8 cellular contexts compared by ENCODE assay signal in genomic region chr11:88016392-88017020, GRCh38.
DNase-seq lines count a peak whose midpoint lies in the region; ATAC-seq, FAIRE-seq and TF ChIP-seq lines count a peak whose summit lies in the region.

No MANE protein-coding gene starts in this region.

- H3K27ac ChIP-seq in pancreas = no peak overlapping the region
- no peak overlapping the region for H3K27ac ChIP-seq in uterus

- no peaks in the 10 kb centered on the region for H3K27me3 ChIP-seq in pancreas
- H3K27me3 ChIP-seq in uterus = no peaks in the 10 kb centered on the region

- peak; percentile 67 for FAIRE-seq in pancreas (lab: Jason Lieb, UNC)

- DNase-seq in Daoy (ENCODE audit: low read depth) (peak; percentile 52), OCI-M1 (lab: John Stamatoyannopoulos, UW) (peak; percentile 98), foreskin melanocyte (peak; percentile 75), pancreas (peak in 5 of 6 donors; percentile 13 to 82 (median 70)), uterus (peak; percentile 40 to 80)
- DNase-seq in Jurkat, Clone E6-1 (ENCODE audit: low read depth, low spot score) = peak; percentile 65
- peak; percentile 56 to 58 for DNase-seq in activated T-cell treated with anti-CD3 and anti-CD28 coated beads, Interleukin-2, amount 50 U/mL, for 48 hours

- TF ChIP-seq CTCF in pancreas (IDR thresholded peaks at IDR 0.05) = peak; percentile 55 to 80 (median 70)
- TF ChIP-seq CTCF in uterus (IDR thresholded peaks at IDR 0.05) = peak; percentile 63 to 81 (median 70)

- no peaks in the 10 kb centered on the region for H3K9me3 ChIP-seq in pancreas
- no peaks in the 10 kb centered on the region for H3K9me3 ChIP-seq in uterus

- WGBS in pancreas, 2 donors = 38 to 44% methylated on average over 2 of the region's 2 CpGs

- H3K4me1 ChIP-seq in pancreas = no peaks in the 10 kb centered on the region
- no peaks in the 10 kb centered on the region for H3K4me1 ChIP-seq in uterus

- H3K4me3 ChIP-seq in Jurkat, Clone E6-1 (ENCODE audit: low read length) = no peak overlapping the region
- H3K4me3 ChIP-seq in pancreas = no peak overlapping the region
- H3K4me3 ChIP-seq in uterus = no peak overlapping the region

- H3K36me3 ChIP-seq in pancreas (no peaks in the 10 kb centered on the region), uterus (no peaks in the 10 kb centered on the region)

- intact Hi-C loops in pancreas (cut with DNase I) (no loop called here), uterus (cut with DNase I; ENCODE audit: low total_unique reads) (no loop called here)

- ATAC-seq in GM21717 (IDR thresholded peaks at IDR 0.05; ENCODE audit: unreplicated experiment) (peak; percentile 81), pancreas (peak; percentile 94 to 99 (median 98))

- no peak for TF ChIP-seq POLR2A in uterus (IDR thresholded peaks at IDR 0.05)
